Comparison of ENCODE assay signal across 32 cellular contexts in the genomic region with DNA sequence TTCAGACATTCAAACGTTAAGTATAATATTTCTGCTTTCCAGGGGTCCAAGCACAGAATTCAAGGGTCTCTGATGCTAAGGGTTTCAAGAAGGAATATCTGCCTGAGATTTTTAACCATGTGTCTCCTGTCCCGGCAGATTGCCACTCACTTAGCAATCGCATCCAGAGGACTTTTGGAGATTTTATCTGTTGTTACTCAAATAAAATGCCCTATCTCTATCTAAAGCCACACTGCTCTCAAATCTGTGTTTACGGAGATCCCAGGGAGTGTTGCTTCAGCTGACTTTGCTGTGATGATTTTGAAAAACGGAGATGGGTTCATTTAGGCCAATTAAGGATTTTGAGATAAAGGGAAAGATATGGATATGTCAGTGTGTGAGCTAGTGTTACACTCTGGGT.
"Had no signal": no experiment of that assay in that cellular context is flagged by ENCODE, and none has a peak within 500 bp of the region (broad histone marks: within the 10 kb centered on the region; RNA-seq: fewer than 3 reads in every experiment).

No MANE protein-coding gene starts in this region.

- DNase-seq: activated B cell treated with CpG ODN at 0.5 μM for 24 hours; activated CD4-positive, alpha-beta memory T cell treated with anti-CD3 and anti-CD28 coated beads for 36 hours; activated CD4-positive, alpha-beta T cell treated with anti-CD3 and anti-CD28 coated beads for 4 hours; activated CD4-positive, alpha-beta T cell treated with anti-CD3 and anti-CD28 coated beads, Interleukin-2, amount 10 ng/mL, durations not matched to agents 24 days and 14 days; activated CD4-positive, alpha-beta T cell treated with anti-CD3 and anti-CD28 coated beads, Interleukin-2, amount 50 U/mL, for 1 hour; activated CD4-positive, alpha-beta T cell treated with anti-CD3 and anti-CD28 coated beads, Interleukin-2, amount 50 U/mL, for 4 hours; activated CD4-positive, CD25-positive, alpha-beta regulatory T cell treated with anti-CD3 and anti-CD28 coated beads, Interleukin-2, amount 50 U/mL, for 72 hours; activated CD8-positive, alpha-beta memory T cell treated with anti-CD3 and anti-CD28 coated beads, Interleukin-2, amount 50 U/mL, for 4 hours; activated CD8-positive, alpha-beta T cell treated with anti-CD3 and anti-CD28 coated beads for 36 hours; activated effector memory CD4-positive, alpha-beta T cell treated with anti-CD3 and anti-CD28 coated beads, Interleukin-2, amount 50 U/mL, for 16 hours; activated gamma-delta T cell treated with Interleukin-2 at 50 U/mL for 16 hours; activated naive CD4-positive, alpha-beta T cell; activated naive CD4-positive, alpha-beta T cell treated with anti-CD3 and anti-CD28 coated beads for 36 hours; activated naive CD4-positive, alpha-beta T cell treated with anti-CD3 and anti-CD28 coated beads, Interleukin-2, amount 50 U/mL, for 16 hours; activated naive CD8-positive, alpha-beta T cell treated with anti-CD3 and anti-CD28 coated beads for 36 hours; activated T-cell treated with anti-CD3 and anti-CD28 coated beads for 4 hours; activated T-cell treated with anti-CD3 and anti-CD28 coated beads, Interleukin-2, amount 50 U/mL, for 1 hour; activated T-cell treated with anti-CD3 and anti-CD28 coated beads, Interleukin-2, amount 50 U/mL, for 4 hours; activated T-cell treated with anti-CD3 and anti-CD28 coated beads, Interleukin-2, amount 50 U/mL, for 72 hours; adrenal gland; amniotic stem cell; aorta; body of pancreas; brain microvascular endothelial cell; central memory CD4-positive, alpha-beta T cell; T-helper 1 cell; T-helper 2 cell; T-helper 9 cell; WERI-Rb-1 had no signal

- H3K36me3 ChIP-seq: adrenal gland, brain microvascular endothelial cell, breast epithelium, WERI-Rb-1 had no signal

- H3K27ac ChIP-seq: adrenal gland, body of pancreas, brain microvascular endothelial cell, breast epithelium, WERI-Rb-1 had no signal

- H3K4me1 ChIP-seq: adrenal gland, body of pancreas, breast epithelium had no signal

- H3K9me3 ChIP-seq: adrenal gland, body of pancreas, breast epithelium had no signal

- H3K4me3 ChIP-seq: adrenal gland, body of pancreas, breast epithelium had no signal

- FAIRE-seq: astrocyte, TTC549 had no signal

- H3K27me3 ChIP-seq: adrenal gland, body of pancreas, brain microvascular endothelial cell, breast epithelium had no signal
